In the genomic region with DNA sequence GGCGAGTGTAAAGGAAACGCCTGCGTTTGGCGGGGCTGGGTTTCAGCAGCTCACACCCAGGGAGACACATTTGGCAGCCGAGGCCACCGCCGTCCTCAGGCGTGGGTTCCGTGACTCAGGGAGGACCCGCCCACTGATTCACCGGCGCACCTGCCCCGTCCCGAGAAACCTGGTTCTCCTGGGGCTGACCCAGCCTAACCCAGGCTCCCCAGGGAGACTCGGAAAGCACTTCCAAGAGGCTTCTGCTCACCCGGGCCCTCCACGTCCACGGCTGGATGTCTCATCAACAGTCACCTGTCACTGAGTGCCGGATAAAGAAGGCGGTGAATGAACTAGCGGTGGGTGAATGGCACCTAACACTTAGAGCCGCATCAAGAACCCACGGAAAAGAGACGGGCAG, we compare ENCODE assay signal across 13 cellular contexts.
"Had no signal": no experiment of that assay in that cellular context is flagged by ENCODE, and none has a peak within 500 bp of the region (broad histone marks: within the 10 kb centered on the region; RNA-seq: fewer than 3 reads in every experiment).

No MANE protein-coding gene starts in this region.

- H3K27me3 ChIP-seq: neutrophil, right atrium auricular region had no signal

- H3K36me3 ChIP-seq: heart left ventricle, left lung, neutrophil, right atrium auricular region, spleen had no signal

- H3K4me3 ChIP-seq: heart left ventricle, left lung, mucosa of descending colon, right atrium auricular region, spleen had no signal

- H3K9me3 ChIP-seq: heart left ventricle, left lung, mucosa of descending colon, neutrophil, right atrium auricular region, spleen had no signal

- DNase-seq: activated CD4-positive, alpha-beta T cell treated with anti-CD3 and anti-CD28 coated beads, Interleukin-2, amount 50 U/mL, for 1 hour; activated CD8-positive, alpha-beta memory T cell treated with anti-CD3 and anti-CD28 coated beads for 24 hours; activated naive CD4-positive, alpha-beta T cell; activated naive CD8-positive, alpha-beta T cell treated with anti-CD3 and anti-CD28 coated beads, Interleukin-2, amount 50 U/mL, for 24 hours; effector memory CD4-positive, alpha-beta T cell; naive thymus-derived CD4-positive, alpha-beta T cell; spleen had no signal

- H3K27ac ChIP-seq: heart left ventricle, left lung, neutrophil, right atrium auricular region, spleen had no signal

- ATAC-seq: activated CD4-positive, CD25-positive, alpha-beta regulatory T cell treated with anti-CD3 and anti-CD28 coated beads, Interleukin-2, amount 50 U/mL, for 24 hours; activated naive CD8-positive, alpha-beta T cell treated with anti-CD3 and anti-CD28 coated beads, Interleukin-2, amount 50 U/mL, for 24 hours; heart left ventricle; left lung; mucosa of descending colon; naive thymus-derived CD4-positive, alpha-beta T cell had no signal

- H3K4me1 ChIP-seq: heart left ventricle, left lung, right atrium auricular region, spleen had no signal
